ENCODE assay signal across 8 cellular contexts in the genomic region with DNA sequence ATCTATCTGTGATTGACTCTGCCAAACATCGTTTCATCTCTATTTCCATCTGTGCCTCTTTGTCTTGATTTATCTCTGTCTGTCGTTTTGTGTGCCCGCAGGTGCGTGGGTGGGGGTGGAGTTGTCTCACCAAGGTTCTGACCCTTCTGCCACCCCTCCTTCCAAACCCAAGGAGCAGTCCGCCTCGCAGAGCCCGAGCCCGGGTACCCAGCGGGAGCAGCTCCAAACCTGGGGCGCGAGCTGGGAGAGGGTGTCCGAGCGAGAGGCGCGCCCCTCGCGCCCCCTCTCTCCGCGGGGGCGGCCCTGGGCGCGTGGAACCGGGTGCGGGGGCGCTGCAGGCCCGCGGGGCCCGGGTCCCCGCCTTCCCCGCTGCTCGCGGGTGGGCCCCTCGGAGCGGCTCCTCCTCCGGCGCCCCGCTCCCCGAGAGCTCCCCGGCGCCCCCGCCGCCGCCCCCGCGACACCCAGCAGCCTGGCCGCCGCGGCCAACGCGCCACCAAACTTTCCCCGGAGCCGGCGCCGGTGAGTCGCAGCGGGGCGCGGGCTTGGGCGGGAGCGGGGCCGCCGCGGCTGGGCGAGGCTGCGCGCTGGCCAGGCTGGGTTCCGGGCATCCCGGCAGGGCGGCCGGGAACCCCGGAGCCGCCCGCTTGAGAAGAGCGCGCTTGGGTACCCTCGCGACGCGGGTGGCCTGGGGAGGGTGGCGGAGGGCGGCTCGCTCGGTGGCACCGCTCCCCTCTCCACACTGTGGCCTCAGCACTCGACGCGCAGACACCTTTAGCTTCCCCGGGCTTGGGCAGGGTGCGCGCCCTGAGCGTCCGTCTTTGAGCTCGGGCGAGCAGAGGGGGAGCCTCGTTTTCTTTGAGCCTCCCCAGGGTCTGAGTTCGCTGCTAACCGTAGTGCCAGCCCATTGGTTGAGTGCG. TPM values are rescaled to one million over a fixed set of nuclear protein-coding genes. Genes with fewer than 3 reads are reported as not detected.
DNase-seq lines count a peak whose midpoint lies in the region; ATAC-seq and TF ChIP-seq lines count a peak whose summit lies in the region.

A gene with protein sequence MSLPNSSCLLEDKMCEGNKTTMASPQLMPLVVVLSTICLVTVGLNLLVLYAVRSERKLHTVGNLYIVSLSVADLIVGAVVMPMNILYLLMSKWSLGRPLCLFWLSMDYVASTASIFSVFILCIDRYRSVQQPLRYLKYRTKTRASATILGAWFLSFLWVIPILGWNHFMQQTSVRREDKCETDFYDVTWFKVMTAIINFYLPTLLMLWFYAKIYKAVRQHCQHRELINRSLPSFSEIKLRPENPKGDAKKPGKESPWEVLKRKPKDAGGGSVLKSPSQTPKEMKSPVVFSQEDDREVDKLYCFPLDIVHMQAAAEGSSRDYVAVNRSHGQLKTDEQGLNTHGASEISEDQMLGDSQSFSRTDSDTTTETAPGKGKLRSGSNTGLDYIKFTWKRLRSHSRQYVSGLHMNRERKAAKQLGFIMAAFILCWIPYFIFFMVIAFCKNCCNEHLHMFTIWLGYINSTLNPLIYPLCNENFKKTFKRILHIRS (plus strand): TSS at position 458 of the 917 bp plus-strand sequence. CDS start 104,545 bp downstream, outside the sequence.

- H3K27me3 Mint-ChIP-seq in T-helper 17 cell: peaks cover 80% of the 10 kb centered on the region
- H3K27me3 Mint-ChIP-seq in CD4-positive, alpha-beta memory T cell: peaks cover 39 to 57% of the 10 kb centered on the region in 2 donors

- peak within 1 kb of the TSS; percentile 77 for H3K4me3 Mint-ChIP-seq in T-helper 17 cell
- peak within 1 kb of the TSS in 4 of 8 donors; percentile 49 to 66 (median 58) for H3K4me3 Mint-ChIP-seq in CD4-positive, alpha-beta memory T cell

- H3K9me3 Mint-ChIP-seq in CD4-positive, alpha-beta memory T cell: no peaks in the 10 kb centered on the region

- ATAC-seq in T-helper 17 cell (no peak), omental fat pad (ENCODE audit: low FRiP score) (peak; percentile 70), HG02973 (IDR thresholded peaks at IDR 0.05; ENCODE audit: unreplicated experiment) (no peak), HG03039 (IDR thresholded peaks at IDR 0.05; ENCODE audit: unreplicated experiment) (no peak)

- intact Hi-C loops in CD4-positive, alpha-beta memory T cell (cut with micrococcal nuclease): no loop called here

- DNase-seq in EL: peak; percentile 43
- DNase-seq in T-helper 17 cell: no peak
- peak; percentile 28 for DNase-seq in fibroblast of villous mesenchyme (ENCODE audit: low read depth)
- no peak for DNase-seq in omental fat pad (ENCODE audit: low spot score)
- DNase-seq in CD4-positive, alpha-beta memory T cell: no peak
- DNase-seq in SIG-M5 treated with dmso at 0.1 percent for 504 hours (lab: John Stamatoyannopoulos, UW; ENCODE audit: unreplicated experiment): no peak

- H3K4me1 ChIP-seq in CD4-positive, alpha-beta memory T cell (ENCODE audit: insufficient read depth, low read length): no peaks in the 10 kb centered on the region

- H3K36me3 Mint-ChIP-seq in T-helper 17 cell (ENCODE audit: low read depth): peaks cover 4% of the 10 kb centered on the region
- H3K36me3 Mint-ChIP-seq in CD4-positive, alpha-beta memory T cell: no peaks in the 10 kb centered on the region

- POLR2A ChIA-PET in CD4-positive, alpha-beta memory T cell (lab: Charles Lee; ENCODE audit: partially characterized antibody): no interaction called here

- no peaks in the 10 kb centered on the region for H3K9me3 ChIP-seq in T-helper 17 cell (ENCODE audit: control insufficient read depth, low read length, poor library complexity, severe bottlenecking)
- no peaks in the 10 kb centered on the region for H3K9me3 ChIP-seq in CD4-positive, alpha-beta memory T cell (ENCODE audit: control insufficient read depth in 1 of 2, low read length in 2 of 2)

- TF ChIP-seq CTCF in fibroblast of villous mesenchyme (IDR thresholded peaks at IDR 0.05; ENCODE audit: insufficient read depth, low read depth, low read length) (no peak), omental fat pad (IDR thresholded peaks at IDR 0.05) (no peak)

- no peak within 1 kb of the TSS for H3K27ac ChIP-seq in CD4-positive, alpha-beta memory T cell (ENCODE audit: low read depth, low read length)

- peak within 1 kb of the TSS; percentile 47 for H3K27ac Mint-ChIP-seq in T-helper 17 cell
- no peak within 1 kb of the TSS for H3K27ac Mint-ChIP-seq in CD4-positive, alpha-beta memory T cell

- H3K4me3 ChIP-seq in fibroblast of villous mesenchyme (ENCODE audit: low read depth, low read length): peak within 1 kb of the TSS; percentile 74
- no peak within 1 kb of the TSS for H3K4me3 ChIP-seq in CD4-positive, alpha-beta memory T cell (ENCODE audit: low read length in 2 of 2)

- peaks cover 21% of the 10 kb centered on the region for H3K27me3 ChIP-seq in CD4-positive, alpha-beta memory T cell (ENCODE audit: insufficient read depth, low read length)

- H3K4me1 Mint-ChIP-seq in T-helper 17 cell: peaks cover 11% of the 10 kb centered on the region
- peaks cover 0 to 16% (median 1%) of the 10 kb centered on the region in 4 donors for H3K4me1 Mint-ChIP-seq in CD4-positive, alpha-beta memory T cell

- H3K36me3 ChIP-seq in CD4-positive, alpha-beta memory T cell (ENCODE audit: insufficient read depth, low read length): no peaks in the 10 kb centered on the region

- CTCF ChIA-PET in CD4-positive, alpha-beta memory T cell (lab: Charles Lee; ENCODE audit: partially characterized antibody): no interaction called here

RNA-seq across cellular contexts. Expression of the gene that starts here (rescaled TPM):
- not detected for total RNA-seq in T-helper 17 cell
- 13.2 and 26.8 TPM in 2 replicates for total RNA-seq in fibroblast of villous mesenchyme
- 10 to 100 TPM in 1 of 4 donors, 1 to 10 TPM in 3; 3.6 to 27.7 (median 6.1) TPM for total RNA-seq in omental fat pad
- total RNA-seq in CD4-positive, alpha-beta memory T cell: under 1 TPM; 0.58 to 0.81 TPM
- under 1 TPM in 1 of 2 donors, not detected in 1; 0.31 TPM for polyA plus RNA-seq in CD4-positive, alpha-beta memory T cell

Comparison
In these comparisons a context has a peak if more than half of its experiments do, and no peak if none do; other contexts are left out.
1. DNase-seq: peak in EL (single experiment) and fibroblast of villous mesenchyme (single experiment); none in T-helper 17 cell (0 of 3), omental fat pad (single experiment), CD4-positive, alpha-beta memory T cell (0 of 5) and SIG-M5 treated with dmso at 0.1 percent for 504 hours (single experiment).